8 cellular contexts compared by ENCODE assay signal in genomic region chr10:101161494-101162299, GRCh38. TPM values are rescaled to one million over a fixed set of nuclear protein-coding genes. Genes with fewer than 3 reads are reported as not detected.
DNase-seq lines count a peak whose midpoint lies in the region; ATAC-seq, FAIRE-seq and TF ChIP-seq lines count a peak whose summit lies in the region.

No MANE protein-coding gene starts in this region.

- H4K91ac ChIP-seq in H1 (replicated peaks; ENCODE audit: insufficient read length, low read length) = no peak overlapping the region
- no peak overlapping the region for H4K91ac ChIP-seq in mesenchymal stem cell (ENCODE audit: low read length)

- RAD21 ChIA-PET in HCT116 (lab: Charles Lee; ENCODE audit: low non-redundant PET in 1 of 2, low total read pairs in 2 of 2, uncharacterized antibody in 2 of 2, unreplicated experiment in 2 of 2) = no interaction called here

- intact Hi-C loops in HCT116 (cut with micrococcal nuclease) = loop anchor here (1.0 to 5.0 kb wide), 5 partner anchors 53 to 620 kb away; no protein-coding TSS in a partner anchor
- intact Hi-C loops in activated CD8-positive, alpha-beta T cell treated with anti-CD3 and anti-CD28 coated beads for 36 hours (cut with micrococcal nuclease) = no loop called here

- no peaks in the 10 kb centered on the region for H3K36me3 Mint-ChIP-seq in activated CD8-positive, alpha-beta T cell treated with anti-CD3 and anti-CD28 coated beads for 36 hours (ENCODE audit: low read depth)

- WGBS in H1 (ENCODE audit: extremely low coverage in 1 of 2, insufficient coverage in 1 of 2, insufficient read length in 1 of 2, insufficient replicate concordance in 2 of 2, low coverage in 1 of 2, low lambda C conversion rate in 2 of 2, missing lambda C conversion rate in 1 of 2), 2 experiments = 22% methylated on average over 20 of the region's 20 CpGs; no CpG with 5 or more reads in 1 of the 2 experiments
- 9% methylated on average over 20 of the region's 20 CpGs for WGBS in mesenchymal stem cell

- no peak overlapping the region for H2AK5ac ChIP-seq in H1 (ENCODE audit: low read depth, low read length)
- no peak overlapping the region for H2AK5ac ChIP-seq in mesenchymal stem cell (ENCODE audit: low read length, severe bottlenecking)

- H3K27ac ChIP-seq in C4-2B (0 out of 2 replicates have a peak overlapping the region, but pooled peaks have one; percentile 0), HCT116 (ENCODE audit: low read depth, low read length) (no peak overlapping the region), H1 (ENCODE audit: low read depth, low read length) (no peak overlapping the region), mesenchymal stem cell (ENCODE audit: low read length, poor library complexity, severe bottlenecking) (no peak overlapping the region)

- H3K23ac ChIP-seq in H1 (ENCODE audit: insufficient read length) (no peak overlapping the region), mesenchymal stem cell (ENCODE audit: low read length in 2 of 2) (no peak overlapping the region)

- H3K9me3 ChIP-seq in HCT116 (ENCODE audit: control insufficient read depth in 1 of 2, insufficient read depth in 1 of 2, low read depth in 1 of 2, low read length in 2 of 2) (no peaks in the 10 kb centered on the region), H1 (ENCODE audit: insufficient read depth in 2 of 2, low read depth in 1 of 2, low read length in 1 of 2) (0 out of 4 replicates have a peak, but pooled peaks cover 0 to 2% of the 10 kb centered on the region in 2 experiments), mesenchymal stem cell (ENCODE audit: control insufficient read depth, low read length) (no peaks in the 10 kb centered on the region)

- H3K79me1 ChIP-seq in H1 (ENCODE audit: low read depth, low read length) (no peaks in the 10 kb centered on the region), mesenchymal stem cell (replicated peaks; ENCODE audit: low read length, poor library complexity, severe bottlenecking) (no peaks in the 10 kb centered on the region)

- peak overlapping the region; percentile 38 to 47 for H3K4me3 ChIP-seq in HCT116 (replicated peaks in 1 of 2; ENCODE audit: low read depth in 1 of 2, low read length in 2 of 2)
- H3K4me3 ChIP-seq in H1 (ENCODE audit: extremely low read depth in 1 of 4, insufficient read depth in 2 of 4, low read depth in 3 of 4, low read length in 4 of 4) = peak overlapping the region in 1 of 4 experiments; percentile 48; a peak in 4 of 8 replicates
- H3K4me3 ChIP-seq in mesenchymal stem cell (ENCODE audit: insufficient read depth in 1 of 2, low read depth in 1 of 2, low read length in 2 of 2) = peak overlapping the region in 1 of 2 experiments; percentile 71

- H3K18ac ChIP-seq in H1 (ENCODE audit: extremely low read depth, low read length) (peak overlapping the region; percentile 25; the same call in 1 of the 2 replicates), mesenchymal stem cell (ENCODE audit: low read depth in 1 of 2, low read length in 2 of 2) (no peak overlapping the region)

- H3K14ac ChIP-seq in H1 (ENCODE audit: insufficient read length) = no peak overlapping the region
- H3K14ac ChIP-seq in mesenchymal stem cell (ENCODE audit: low read length in 2 of 2) = no peak overlapping the region

- H3K9ac ChIP-seq in HCT116 (ENCODE audit: low read length) (no peak overlapping the region), H1 (replicated peaks in 1 of 4; ENCODE audit: extremely low read depth in 1 of 4, low read depth in 3 of 4, low read length in 3 of 4) (no peak overlapping the region), mesenchymal stem cell (ENCODE audit: low read length) (peak overlapping the region; percentile 37)

- CTCF ChIA-PET in HCT116 (lab: Charles Lee) = interaction anchor here (0.5 to 3.1 kb wide), 20 partner anchors 10 to 620 kb away, joined by 3 to 19 read pairs (median 4); partner anchors contain the start of gene KAZALD1
- CTCF ChIA-PET in activated CD8-positive, alpha-beta T cell treated with anti-CD3 and anti-CD28 coated beads for 36 hours (lab: Charles Lee) = interaction anchor here (0.8 to 8.6 kb wide), 35 partner anchors 10 to 408 kb away, joined by 3 to 93 read pairs (median 4); no protein-coding TSS in a partner anchor
- CTCF ChIA-PET in H1 (lab: Charles Lee; ENCODE audit: partially characterized antibody) = interaction anchor here (0.6 to 3.2 kb wide), 35 partner anchors 9 to 519 kb away, joined by 3 to 44 read pairs (median 3); no protein-coding TSS in a partner anchor

- BruUV-seq in HCT116 (replicated peaks; lab: Mats Ljungman, UMichigan) = no TSS peak

- H3K27me3 ChIP-seq in HCT116 (ENCODE audit: insufficient read depth, low read length) (no peaks in the 10 kb centered on the region), H1 (replicated peaks in 1 of 4; ENCODE audit: control insufficient read depth in 3 of 4, extremely low read depth in 1 of 4, insufficient read depth in 3 of 4, low read length in 3 of 4) (peaks cover 0 to 13% (median 10%) of the 10 kb centered on the region in 4 experiments; a peak in 5 of 7 replicates), mesenchymal stem cell (ENCODE audit: control insufficient read depth in 1 of 2, insufficient read depth in 1 of 2, low read length in 2 of 2) (peaks cover 76 to 86% of the 10 kb centered on the region in 2 experiments)

- H3K9me3 Mint-ChIP-seq in activated CD8-positive, alpha-beta T cell treated with anti-CD3 and anti-CD28 coated beads for 36 hours = no peaks in the 10 kb centered on the region

- H3K27ac Mint-ChIP-seq in activated CD8-positive, alpha-beta T cell treated with anti-CD3 and anti-CD28 coated beads for 36 hours = no peak overlapping the region

- peak overlapping the region; percentile 16; the same call in 1 of the 2 replicates for H2BK15ac ChIP-seq in H1 (ENCODE audit: low read length)
- H2BK15ac ChIP-seq in mesenchymal stem cell (ENCODE audit: low read depth, poor library complexity, severe bottlenecking) = no peak overlapping the region

- H4K5ac ChIP-seq in H1 (ENCODE audit: insufficient read length, low read depth, low read length) = no peak overlapping the region

- H3K79me2 ChIP-seq in HCT116 (ENCODE audit: insufficient read depth, low read length) (no peaks in the 10 kb centered on the region), H1 (ENCODE audit: control insufficient read depth in 1 of 2, insufficient read depth in 2 of 2, low read length in 2 of 2) (no peaks in the 10 kb centered on the region)

- no peak overlapping the region for H3K4ac ChIP-seq in H1 (replicated peaks; ENCODE audit: insufficient read length, low read depth, low read length)
- no peak overlapping the region for H3K4ac ChIP-seq in mesenchymal stem cell (ENCODE audit: low read depth in 1 of 2, low read length in 2 of 2)

- no peak overlapping the region for H3K4me3 Mint-ChIP-seq in activated CD8-positive, alpha-beta T cell treated with anti-CD3 and anti-CD28 coated beads for 36 hours

- ATAC-seq in HCT116 (peak; percentile 95), HG03108 (IDR thresholded peaks at IDR 0.05; ENCODE audit: unreplicated experiment) (no peak)
- ATAC-seq in activated CD8-positive, alpha-beta T cell treated with anti-CD3 and anti-CD28 coated beads for 36 hours = peak; percentile 96

- TF ChIP-seq CTCF in C4-2B (conservative IDR thresholded peaks at IDR 0.05) (peak; percentile 82), HCT116 (IDR thresholded peaks at IDR 0.05 in 2 of 3, conservative IDR thresholded peaks at IDR 0.05 in 1 of 3; ENCODE audit: borderline replicate concordance in 1 of 3, insufficient read depth in 1 of 3, low read depth in 2 of 3, low read length in 2 of 3) (peak; percentile 95 to 100 (median 99)), H1 (IDR thresholded peaks at IDR 0.05; ENCODE audit: control extremely low read depth in 1 of 3, insufficient read depth in 1 of 3, low read depth in 1 of 3, low read length in 3 of 3) (peak; percentile 96 to 100 (median 97))
- TF ChIP-seq CTCF in activated CD8-positive, alpha-beta T cell treated with anti-CD3 and anti-CD28 coated beads for 36 hours (IDR thresholded peaks at IDR 0.05) = peak; percentile 95

- no peaks in the 10 kb centered on the region for H3K9me2 ChIP-seq in HCT116 (ENCODE audit: insufficient read depth)

- TF ChIP-seq RAD21 in HCT116 (IDR thresholded peaks at IDR 0.05; ENCODE audit: low read depth) (peak; percentile 99), H1 (IDR thresholded peaks at IDR 0.05 in 1 of 2, conservative IDR thresholded peaks at IDR 0.05 in 1 of 2; ENCODE audit: low read depth in 2 of 2, low read length in 2 of 2) (peak; percentile 94 to 97)

- no peak overlapping the region for H2BK20ac ChIP-seq in H1 (ENCODE audit: low read length)

- no peaks in the 10 kb centered on the region for H3K23me2 ChIP-seq in H1 (ENCODE audit: low read depth, low read length)

- DNase-seq in HCT116 (ENCODE audit: low read depth, low spot score) (peak; percentile 72), NCI-H82 (lab: John Stamatoyannopoulos, UW) (peak; percentile 84), H1 (ENCODE audit: low read depth in 1 of 2, low spot score in 2 of 2) (peak; percentile 77 to 88), mesenchymal stem cell (peak; percentile 72)
- peak; percentile 77 for DNase-seq in activated CD8-positive, alpha-beta T cell treated with anti-CD3 and anti-CD28 coated beads for 36 hours
- DNase-seq in stimulated activated CD8-positive, alpha-beta memory T cell treated with anti-CD3 and anti-CD28 coated beads, Interleukin-15, amount 100 ng/mL, for 1 hour (ENCODE audit: low read depth) = peak; percentile 51

- TF ChIP-seq EP300 in H1 (IDR thresholded peaks at IDR 0.05; ENCODE audit: borderline replicate concordance in 1 of 2, low read depth in 2 of 2, low read length in 2 of 2) = 0 out of 3 replicates have a peak, but pooled peaks of 1 of the 2 experiments have one; percentile 17

- H4K8ac ChIP-seq in H1 (ENCODE audit: extremely low read depth, insufficient read depth, low read length) (no peak overlapping the region), mesenchymal stem cell (ENCODE audit: low read length) (no peak overlapping the region)

- H2BK120ac ChIP-seq in H1 (replicated peaks; ENCODE audit: low read depth, low read length) = no peak overlapping the region
- H2BK120ac ChIP-seq in mesenchymal stem cell (ENCODE audit: low read depth, low read length) = no peak overlapping the region

- peaks cover 5% of the 10 kb centered on the region for H3K4me1 Mint-ChIP-seq in activated CD8-positive, alpha-beta T cell treated with anti-CD3 and anti-CD28 coated beads for 36 hours (ENCODE audit: low read depth)

- H3K56ac ChIP-seq in H1 (replicated peaks; ENCODE audit: insufficient read length, low read depth, low read length) = no peak overlapping the region

- H3K4me2 ChIP-seq in HCT116 (ENCODE audit: low read length) = peak overlapping the region; percentile 74
- H3K4me2 ChIP-seq in H1 (ENCODE audit: insufficient read depth in 1 of 2, low read depth in 2 of 2, low read length in 2 of 2) = peak overlapping the region; percentile 1 to 68; a peak in 3 of 4 replicates
- H3K4me2 ChIP-seq in mesenchymal stem cell (ENCODE audit: low read length, poor library complexity, severe bottlenecking) = peak overlapping the region; percentile 1

- peak; percentile 99 for FAIRE-seq in H1 (lab: Jason Lieb, UNC)

- H3K4me1 ChIP-seq in HCT116 (ENCODE audit: control insufficient read depth in 1 of 2, insufficient read depth in 2 of 2, low read length in 2 of 2) = peaks cover 4 to 15% of the 10 kb centered on the region in 2 experiments; a peak in 3 of 4 replicates
- H3K4me1 ChIP-seq in H1 (replicated peaks in 1 of 4; ENCODE audit: control insufficient read depth in 3 of 4, insufficient read depth in 4 of 4, low read length in 3 of 4) = peaks cover 0 to 7% (median 1%) of the 10 kb centered on the region in 4 experiments; a peak in 1 of 7 replicates
- H3K4me1 ChIP-seq in mesenchymal stem cell (ENCODE audit: control insufficient read depth, insufficient read depth, low read depth, low read length) = no peaks in the 10 kb centered on the region

- H2BK12ac ChIP-seq in H1 (ENCODE audit: low read depth, low read length) = 0 out of 2 replicates have a peak overlapping the region, but pooled peaks have one; percentile 60
- no peak overlapping the region for H2BK12ac ChIP-seq in mesenchymal stem cell (ENCODE audit: low read length in 2 of 2)

- POLR2A ChIA-PET in HCT116 (lab: Charles Lee) = interaction anchor here (0.7 to 1.3 kb wide), 2 partner anchors 52 to 408 kb away, joined by 3 read pairs; no protein-coding TSS in a partner anchor
- POLR2A ChIA-PET in activated CD8-positive, alpha-beta T cell treated with anti-CD3 and anti-CD28 coated beads for 36 hours (lab: Charles Lee) = interaction anchor here (0.6 to 0.8 kb wide), 2 partner anchors 52 to 621 kb away, joined by 3 to 4 read pairs; partner anchors contain the start of gene NPM3
- POLR2A ChIA-PET in H1 (lab: Charles Lee; ENCODE audit: partially characterized antibody) = interaction anchor here (0.6 kb wide), 1 partner anchor 119 kb away, joined by 4 read pairs; no protein-coding TSS in a partner anchor

- no peak overlapping the region for H2BK5ac ChIP-seq in H1 (ENCODE audit: low read depth, low read length)
- H2BK5ac ChIP-seq in mesenchymal stem cell (ENCODE audit: low read depth, low read length, poor library complexity, severe bottlenecking) = no peak overlapping the region

- peaks cover 52% of the 10 kb centered on the region for H3K27me3 Mint-ChIP-seq in activated CD8-positive, alpha-beta T cell treated with anti-CD3 and anti-CD28 coated beads for 36 hours

- no peak for TF ChIP-seq POLR2A in HCT116 (IDR thresholded peaks at IDR 0.05; ENCODE audit: borderline replicate concordance, extremely low read depth, insufficient read depth, insufficient read length)
- TF ChIP-seq POLR2A in H1 (IDR thresholded peaks at IDR 0.05; ENCODE audit: control extremely low read depth in 1 of 2, low read depth in 2 of 2, low read length in 2 of 2) = no peak

- H3K36me3 ChIP-seq in HCT116 (ENCODE audit: control insufficient read depth in 1 of 2, insufficient read depth in 2 of 2, low read length in 2 of 2) (no peaks in the 10 kb centered on the region), H1 (ENCODE audit: control insufficient read depth in 2 of 4, insufficient read depth in 4 of 4, low read length in 3 of 4) (no peaks in the 10 kb centered on the region), mesenchymal stem cell (ENCODE audit: control insufficient read depth in 1 of 2, insufficient read depth in 2 of 2, low read depth in 1 of 2, low read length in 2 of 2) (no peaks in the 10 kb centered on the region)

- H4K20me1 ChIP-seq in HCT116 (ENCODE audit: insufficient read depth) = no peaks in the 10 kb centered on the region
- H4K20me1 ChIP-seq in H1 (replicated peaks in 1 of 2; ENCODE audit: control insufficient read depth in 1 of 2, insufficient read depth in 2 of 2, low read length in 2 of 2) = no peaks in the 10 kb centered on the region

- H2AFZ ChIP-seq in HCT116 (ENCODE audit: low read depth, low read length, poor library complexity, severe bottlenecking) (peak overlapping the region; percentile 84), H1 (ENCODE audit: low read length) (peak overlapping the region; percentile 87), mesenchymal stem cell (ENCODE audit: low read depth, low read length) (no peak overlapping the region)

RNA-seq across cellular contexts. Expression of gene TLX1, which starts 30.6 kb away (rescaled TPM):
- total RNA-seq in HCT116 (2021; ENCODE audit: unreplicated experiment) = not detected
- 0.09 and 0.42 TPM in 2 replicates for polyA plus RNA-seq in HCT116 (2012)
- total RNA-seq in activated CD8-positive, alpha-beta T cell treated with anti-CD3 and anti-CD28 coated beads for 36 hours = not detected
- total RNA-seq in H1 (2021; fragmentation: NEBNext Ultra II Directional; extraction: Animal tissue kit (Norgen Biotek cat#: 25700)) = not detected in 2 replicates
- polyA plus RNA-seq in H1 (2011; rRNA removed) = not detected in 2 replicates
- polyA plus RNA-seq in H1 (2011; cell fraction: cytosol; rRNA removed) = not detected
- polyA plus RNA-seq in H1 (2011; cell fraction: nucleus; rRNA removed) = not detected
- not detected in 4 replicates for polyA plus RNA-seq in H1 (2012, experiment 1 of 2)
- not detected for polyA plus RNA-seq in H1 (2012, experiment 2 of 2)
- polyA plus RNA-seq in H1 (2013, experiment 1 of 2) = not detected
- polyA plus RNA-seq in H1 (2013, experiment 2 of 2) = not detected
- polyA minus RNA-seq in H1 (2011; rRNA and poly(A)+ RNA removed) = not detected in 2 replicates
- not detected for polyA minus RNA-seq in H1 (2011; cell fraction: cytosol; rRNA and poly(A)+ RNA removed)
- polyA minus RNA-seq in H1 (2011; cell fraction: nucleus; rRNA and poly(A)+ RNA removed) = not detected
- polyA plus RNA-seq in mesenchymal stem cell (2013, experiment 1 of 2) = not detected
- not detected for polyA plus RNA-seq in mesenchymal stem cell (2013, experiment 2 of 2)

Comparison
In these comparisons a context has a peak if more than half of its experiments do, and no peak if none do; other contexts are left out.
1. H3K4me2 ChIP-seq: peak in every context shown above with its lines; median percentile 74 in HCT116; 34 in H1; 1 in mesenchymal stem cell.